Comparison of ENCODE assay signal across 24 cellular contexts in the genomic region with DNA sequence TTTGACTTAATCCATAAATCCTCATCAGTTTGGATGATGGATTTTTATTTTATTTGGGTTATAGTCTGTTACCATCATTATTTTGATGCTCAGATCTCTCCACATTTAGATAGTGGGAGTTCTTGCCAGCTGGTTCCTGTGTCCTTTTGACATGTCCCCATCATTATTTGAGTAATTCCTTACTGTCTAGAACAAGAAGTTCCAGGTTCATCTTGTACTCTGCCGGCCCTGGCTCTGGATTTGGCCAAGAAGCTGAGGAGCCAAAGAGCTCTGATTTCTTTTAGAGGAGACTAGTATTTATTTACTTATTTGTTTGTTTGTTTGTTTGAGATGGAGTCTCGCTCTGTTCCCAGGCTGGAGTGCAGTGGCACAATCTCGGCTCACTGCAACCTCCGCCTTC.
"Had no signal": no experiment of that assay in that cellular context is flagged by ENCODE, and none has a peak within 500 bp of the region (broad histone marks: within the 10 kb centered on the region; RNA-seq: fewer than 3 reads in every experiment).

No MANE protein-coding gene starts in this region.

- H3K27me3 Mint-ChIP-seq: effector memory CD8-positive, alpha-beta T cell; stimulated activated naive CD8-positive, alpha-beta T cell treated with anti-CD3 and anti-CD28 coated beads, Interleukin-15, amount 100 ng/mL, for 72 hours had no signal

- H3K27ac Mint-ChIP-seq: effector memory CD8-positive, alpha-beta T cell; memory B cell; natural killer cell had no signal

- H3K9me3 Mint-ChIP-seq: memory B cell; stimulated activated naive CD8-positive, alpha-beta T cell treated with anti-CD3 and anti-CD28 coated beads, Interleukin-15, amount 100 ng/mL, for 72 hours had no signal

- H3K27ac ChIP-seq: hepatocyte, left lung, ovary, right lobe of liver had no signal

- H3K4me3 ChIP-seq: heart left ventricle, hepatocyte, left lung, lung, ovary, right lobe of liver, smooth muscle cell, tibial artery, upper lobe of left lung had no signal

- H3K27me3 ChIP-seq: heart left ventricle, hepatocyte, left lung, ovary, right lobe of liver, tibial artery, upper lobe of left lung had no signal

- H3K4me1 ChIP-seq: left lung had no signal

- DNase-seq: cortex of kidney; effector memory CD8-positive, alpha-beta T cell; erythroblast; heart left ventricle; kidney; left lung; natural killer cell; occipital lobe; ovary; posterior cingulate gyrus; retina; right lobe of liver; stimulated activated CD4-positive, alpha-beta T cell treated with anti-CD3 and anti-CD28 coated beads, Interleukin-12 subunit alpha, Interleukin-12 subunit beta, amount 100 ng/mL, for 4 hours; stimulated activated CD4-positive, alpha-beta T cell treated with anti-CD3 and anti-CD28 coated beads, Interleukin-1b, Interleukin-23, amount 100 ng/mL, for 48 hours; stimulated activated CD4-positive, alpha-beta T cell treated with anti-CD3 and anti-CD28 coated beads, Interleukin-4, amount 100 ng/mL, for 1 hour; stimulated activated CD8-positive, alpha-beta memory T cell treated with anti-CD3 and anti-CD28 coated beads, Interleukin-4, amount 100 ng/mL, for 48 hours; stimulated activated naive CD4-positive, alpha-beta T cell; stimulated activated naive CD8-positive, alpha-beta T cell treated with anti-CD3 and anti-CD28 coated beads, Interleukin-15, amount 100 ng/mL, for 72 hours; upper lobe of left lung had no signal

- H3K36me3 ChIP-seq: heart left ventricle, left lung, ovary, right lobe of liver, tibial artery, upper lobe of left lung had no signal

- H3K36me3 Mint-ChIP-seq: memory B cell, natural killer cell had no signal

- ATAC-seq: effector memory CD8-positive, alpha-beta T cell; left lung; natural killer cell; stimulated activated naive CD8-positive, alpha-beta T cell treated with anti-CD3 and anti-CD28 coated beads, Interleukin-15, amount 100 ng/mL, for 72 hours had no signal

- H3K9me3 ChIP-seq: heart left ventricle, left lung, ovary, right lobe of liver, tibial artery, upper lobe of left lung had no signal

- H3K4me1 Mint-ChIP-seq: memory B cell; natural killer cell; stimulated activated naive CD8-positive, alpha-beta T cell treated with anti-CD3 and anti-CD28 coated beads, Interleukin-15, amount 100 ng/mL, for 72 hours had no signal

- H3K4me3 Mint-ChIP-seq: effector memory CD8-positive, alpha-beta T cell; memory B cell; natural killer cell; stimulated activated naive CD8-positive, alpha-beta T cell treated with anti-CD3 and anti-CD28 coated beads, Interleukin-15, amount 100 ng/mL, for 72 hours had no signal
